8 cellular contexts compared by ENCODE assay signal in the genomic region with DNA sequence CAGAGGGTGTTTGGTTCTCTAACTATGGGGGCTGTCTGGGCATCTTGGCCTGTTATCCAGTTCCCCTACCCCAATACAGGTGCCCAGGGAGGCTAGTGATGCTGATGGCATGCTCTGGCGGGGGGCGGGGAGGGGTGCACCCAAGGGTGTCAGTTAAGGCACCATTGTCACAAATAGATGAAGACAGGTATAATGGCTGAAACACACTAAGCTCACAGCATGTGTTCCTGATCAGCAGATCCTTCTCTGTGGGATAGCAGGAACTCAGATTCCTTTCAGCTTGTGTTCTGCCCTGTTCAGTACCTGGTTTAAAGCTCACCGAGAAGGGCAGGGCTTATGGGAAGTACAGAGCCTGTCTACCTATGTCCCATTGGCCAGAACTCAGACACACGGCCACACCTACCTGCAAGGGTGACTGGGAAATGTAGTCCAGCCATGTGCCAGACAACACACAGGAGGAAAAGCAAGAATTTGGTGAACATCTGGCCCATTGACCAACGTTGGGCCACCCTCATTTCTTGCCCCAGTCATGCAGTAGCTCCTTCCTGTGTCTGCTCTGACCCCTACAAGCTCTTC. TPM values are rescaled to one million over a fixed set of nuclear protein-coding genes. Genes with fewer than 3 reads are reported as not detected.
DNase-seq lines count a peak whose midpoint lies in the region; ATAC-seq and TF ChIP-seq lines count a peak whose summit lies in the region.

No MANE protein-coding gene starts in this region.

- H3K9me3 Mint-ChIP-seq in activated T-cell treated with anti-CD3 and anti-CD28 coated beads, Interleukin-2, amount 50 U/mL, for 4 hours = no peaks in the 10 kb centered on the region

- H3K4me3 Mint-ChIP-seq in activated T-cell treated with anti-CD3 and anti-CD28 coated beads, Interleukin-2, amount 50 U/mL, for 4 hours = no peak overlapping the region

- H3K9me3 ChIP-seq in lower lobe of right lung (no peaks in the 10 kb centered on the region), stomach (no peaks in the 10 kb centered on the region), tibial nerve (peaks cover 0 to 3% (median 0%) of the 10 kb centered on the region in 4 donors)

- H3K36me3 ChIP-seq in lower lobe of right lung (no peaks in the 10 kb centered on the region), stomach (no peaks in the 10 kb centered on the region), tibial nerve (no peaks in the 10 kb centered on the region)

- no peaks in the 10 kb centered on the region for H3K4me1 ChIP-seq in lower lobe of right lung
- H3K4me1 ChIP-seq in stomach = peaks cover 0 to 8% (median 5%) of the 10 kb centered on the region in 4 donors
- H3K4me1 ChIP-seq in tibial nerve = peaks cover 0 to 5% (median 0%) of the 10 kb centered on the region in 4 donors

- H3K4me3 ChIP-seq in lower lobe of right lung (no peak overlapping the region), stomach (no peak overlapping the region), tibial nerve (no peak overlapping the region)

- no peaks in the 10 kb centered on the region for H3K36me3 Mint-ChIP-seq in activated T-cell treated with anti-CD3 and anti-CD28 coated beads, Interleukin-2, amount 50 U/mL, for 4 hours (ENCODE audit: insufficient read depth)

- H3K27ac ChIP-seq in lower lobe of right lung (no peak overlapping the region), stomach (no peak overlapping the region), tibial nerve (no peak overlapping the region)

- TF ChIP-seq POLR2A in stomach (IDR thresholded peaks at IDR 0.05) (no peak), tibial nerve (IDR thresholded peaks at IDR 0.05) (no peak)

- TF ChIP-seq EP300 in stomach (IDR thresholded peaks at IDR 0.05) (no peak), tibial nerve (IDR thresholded peaks at IDR 0.05) (no peak)

- H3K27me3 ChIP-seq in lower lobe of right lung (ENCODE audit: low read depth) = peaks cover 50% of the 10 kb centered on the region
- H3K27me3 ChIP-seq in stomach = peaks cover 13 to 59% (median 35%) of the 10 kb centered on the region in 3 donors
- peaks cover 0 to 29% of the 10 kb centered on the region in 2 donors for H3K27me3 ChIP-seq in tibial nerve

- 31 to 44% (median 40%) methylated on average over 5 of the region's 5 CpGs for WGBS in stomach, 5 donors
- 35 to 44% methylated on average over 5 of the region's 5 CpGs for WGBS in tibial nerve, 2 donors

- H3K27me3 Mint-ChIP-seq in activated T-cell treated with anti-CD3 and anti-CD28 coated beads, Interleukin-2, amount 50 U/mL, for 4 hours (ENCODE audit: low read depth) = peaks cover 40% of the 10 kb centered on the region

- peak; percentile 86 for DNase-seq in DMS53 (lab: John Stamatoyannopoulos, UW)
- peak; percentile 77 for DNase-seq in NCI-H2171 treated with DMSO at 0.1 percent for 48 hours (lab: John Stamatoyannopoulos, UW)
- DNase-seq in activated T-cell treated with anti-CD3 and anti-CD28 coated beads, Interleukin-2, amount 50 U/mL, for 4 hours = no peak
- DNase-seq in lower lobe of right lung = no peak
- DNase-seq in stomach = no peak
- DNase-seq in tibial nerve (ENCODE audit: low spot score in 2 of 2) = no peak

- peaks cover 7% of the 10 kb centered on the region for H3K4me1 Mint-ChIP-seq in activated T-cell treated with anti-CD3 and anti-CD28 coated beads, Interleukin-2, amount 50 U/mL, for 4 hours (ENCODE audit: low read depth)

- no peak for TF ChIP-seq CTCF in lower lobe of right lung (IDR thresholded peaks at IDR 0.05)
- TF ChIP-seq CTCF in stomach (IDR thresholded peaks at IDR 0.05) = no peak
- TF ChIP-seq CTCF in tibial nerve (IDR thresholded peaks at IDR 0.05) = no peak

- peak; percentile 71 for ATAC-seq in GM21786 (IDR thresholded peaks at IDR 0.05; ENCODE audit: unreplicated experiment)
- peak; percentile 81 to 88 for ATAC-seq in activated T-cell treated with anti-CD3 and anti-CD28 coated beads, Interleukin-2, amount 50 U/mL, for 4 hours
- ATAC-seq in lower lobe of right lung = peak; percentile 69 to 71
- no peak for ATAC-seq in HG03139 (IDR thresholded peaks at IDR 0.05; ENCODE audit: unreplicated experiment)

- intact Hi-C loops in lower lobe of right lung (cut with DNase I) = no loop called here
- intact Hi-C loops in stomach (cut with DNase I; ENCODE audit: low total_unique reads) = no loop called here

RNA-seq across cellular contexts. Expression of gene RSPO4, which starts 3.4 kb away (rescaled TPM):
- not detected for total RNA-seq in activated T-cell treated with anti-CD3 and anti-CD28 coated beads, Interleukin-2, amount 50 U/mL, for 4 hours
- total RNA-seq in lower lobe of right lung (5.7 TPM), stomach (not detected), tibial nerve (under 1 TPM in 3 of 4 donors, not detected in 1; 0.30 to 0.66 (median 0.59) TPM)
- under 1 TPM in 1 of 3 donors, not detected in 2; 0.25 TPM for polyA plus RNA-seq in stomach

Comparison
In these comparisons a context has a peak if more than half of its experiments do, and no peak if none do; other contexts are left out.
1. DNase-seq: peak in DMS53 (single experiment) and NCI-H2171 treated with DMSO at 0.1 percent for 48 hours (single experiment); none in activated T-cell treated with anti-CD3 and anti-CD28 coated beads, Interleukin-2, amount 50 U/mL, for 4 hours (single experiment), lower lobe of right lung (single experiment), stomach (single experiment) and tibial nerve (0 of 2).